In the genomic region with DNA sequence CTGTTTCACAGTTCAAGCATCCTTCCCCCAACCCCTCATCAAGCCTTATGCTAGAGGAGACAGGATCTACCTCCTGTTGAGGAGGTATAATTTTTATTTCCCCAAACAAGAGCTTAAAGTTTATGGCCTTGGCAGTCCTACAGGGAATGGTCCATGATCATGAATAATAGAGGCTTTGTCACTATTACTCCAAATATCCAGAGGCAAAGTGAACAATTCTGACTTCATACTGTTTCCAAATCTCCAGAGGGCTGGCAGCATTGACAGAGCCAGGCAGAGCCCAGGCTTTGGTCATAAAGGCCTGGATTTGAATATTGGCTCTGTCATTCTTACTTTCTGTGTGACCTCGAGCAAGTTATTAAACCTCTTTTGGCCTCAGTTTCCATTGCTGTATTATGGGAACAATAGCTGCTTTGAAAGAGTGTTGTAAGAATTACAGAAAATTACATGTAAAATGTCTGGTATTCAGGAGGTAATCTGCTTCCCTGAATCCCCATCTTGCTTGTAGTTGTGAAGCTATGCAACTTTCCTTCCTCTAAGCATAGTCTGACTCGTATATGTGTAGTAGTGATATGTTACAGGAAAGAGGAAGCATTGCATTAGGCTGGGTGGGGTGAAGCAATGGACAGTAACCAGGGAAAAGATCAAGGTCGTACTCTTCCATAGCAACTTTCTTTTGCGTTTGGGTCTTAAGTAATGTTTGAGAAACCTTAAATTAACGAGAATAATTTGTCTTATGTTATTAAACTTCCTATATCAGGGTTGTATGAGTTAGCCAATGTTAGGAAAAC, we compare ENCODE assay signal across 13 cellular contexts.
DNase-seq lines count a peak whose midpoint lies in the region; ATAC-seq and TF ChIP-seq lines count a peak whose summit lies in the region.
"Had no signal": no experiment of that assay in that cellular context is flagged by ENCODE, and none has a peak within 500 bp of the region (broad histone marks: within the 10 kb centered on the region; RNA-seq: fewer than 3 reads in every experiment).

No MANE protein-coding gene starts in this region.

- 88% methylated on average over 5 of the region's 5 CpGs for WGBS in aorta, 2 donors

- H3K36me3 ChIP-seq in left lung (peaks cover 6 to 75% of the 10 kb centered on the region in 2 donors), aorta (ENCODE audit: control insufficient read depth in 1 of 2, insufficient read depth in 2 of 2, low read length in 1 of 2) (peaks cover 10 to 21% of the 10 kb centered on the region in 2 donors), BE2C (no peaks in the 10 kb centered on the region)

- H3K4me1 ChIP-seq in left lung (peaks cover 0 to 68% of the 10 kb centered on the region in 2 donors), aorta (ENCODE audit: control insufficient read depth in 1 of 2, insufficient read depth in 2 of 2, low read length in 2 of 2) (peaks cover 0 to 3% of the 10 kb centered on the region in 2 donors), BE2C (peaks cover 3% of the 10 kb centered on the region; the same call in 1 of the 2 replicates)
- H3K4me1 ChIP-seq: BLaER1 had no signal

- TF ChIP-seq CTCF in activated B cell treated with CpG ODN at 0.5 μM for 24 hours (IDR thresholded peaks at IDR 0.05) (no peak), left lung (IDR thresholded peaks at IDR 0.05) (no peak), mesothelial cell of epicardium (IDR thresholded peaks at IDR 0.05; ENCODE audit: unreplicated experiment) (no peak), BE2C (IDR thresholded peaks at IDR 0.05; ENCODE audit: low read depth, low read length) (no peak)

- H3K4me1 Mint-ChIP-seq in stimulated activated naive CD8-positive, alpha-beta T cell treated with anti-CD3 and anti-CD28 coated beads, Interleukin-15, Interleukin-2, amounts not matched to agents 100 ng/mL and 50 ng/mL, for 24 hours (ENCODE audit: low read depth): peaks cover 20% of the 10 kb centered on the region
- peaks cover 14% of the 10 kb centered on the region for H3K4me1 Mint-ChIP-seq in activated B cell treated with CpG ODN at 0.5 μM for 24 hours
- peaks cover 12% of the 10 kb centered on the region for H3K4me1 Mint-ChIP-seq in mesothelial cell of epicardium

- no peaks in the 10 kb centered on the region for H3K27me3 Mint-ChIP-seq in stimulated activated naive CD8-positive, alpha-beta T cell treated with anti-CD3 and anti-CD28 coated beads, Interleukin-15, Interleukin-2, amounts not matched to agents 100 ng/mL and 50 ng/mL, for 24 hours
- H3K27me3 Mint-ChIP-seq in activated B cell treated with CpG ODN at 0.5 μM for 24 hours (no peaks in the 10 kb centered on the region), mesothelial cell of epicardium (ENCODE audit: low read depth) (no peaks in the 10 kb centered on the region)

- peaks cover 95% of the 10 kb centered on the region for H3K36me3 Mint-ChIP-seq in stimulated activated naive CD8-positive, alpha-beta T cell treated with anti-CD3 and anti-CD28 coated beads, Interleukin-15, Interleukin-2, amounts not matched to agents 100 ng/mL and 50 ng/mL, for 24 hours (ENCODE audit: low read depth)
- H3K36me3 Mint-ChIP-seq in activated B cell treated with CpG ODN at 0.5 μM for 24 hours (ENCODE audit: low read depth) (peaks cover 97% of the 10 kb centered on the region), mesothelial cell of epicardium (no peaks in the 10 kb centered on the region)

- intact Hi-C loops in activated B cell treated with CpG ODN at 0.5 μM for 24 hours (cut with micrococcal nuclease): no loop called here
- intact Hi-C loops in left lung (cut with DNase I): no loop called here
- intact Hi-C loops in aorta (cut with DNase I): no loop called here

- peaks cover 4% of the 10 kb centered on the region for H3K9me3 Mint-ChIP-seq in stimulated activated naive CD8-positive, alpha-beta T cell treated with anti-CD3 and anti-CD28 coated beads, Interleukin-15, Interleukin-2, amounts not matched to agents 100 ng/mL and 50 ng/mL, for 24 hours
- H3K9me3 Mint-ChIP-seq in activated B cell treated with CpG ODN at 0.5 μM for 24 hours (no peaks in the 10 kb centered on the region), mesothelial cell of epicardium (no peaks in the 10 kb centered on the region)

- DNase-seq in stimulated activated naive CD8-positive, alpha-beta T cell treated with anti-CD3 and anti-CD28 coated beads, Interleukin-15, Interleukin-2, amounts not matched to agents 100 U/mL and 50 U/mL, for 24 hours: no peak
- DNase-seq in activated B cell treated with CpG ODN at 0.5 μM for 24 hours (no peak), left lung (no peak), aorta (peak in 1 of 2 donors; percentile 56), mesothelial cell of epicardium (ENCODE audit: low spot score in 2 of 2, unreplicated experiment in 2 of 2) (no peak), BE2C (no peak)
- DNase-seq: activated CD8-positive, alpha-beta memory T cell treated with anti-CD3 and anti-CD28 coated beads, Interleukin-2, amount 50 U/mL, for 4 hours; caudate nucleus; NCI-H226; small intestine had no signal

- no peaks in the 10 kb centered on the region for H3K27me3 ChIP-seq in left lung
- no peaks in the 10 kb centered on the region for H3K27me3 ChIP-seq in aorta (ENCODE audit: control insufficient read depth in 1 of 2, insufficient read depth in 2 of 2, low read length in 1 of 2)
- H3K27me3 ChIP-seq in BE2C: no peaks in the 10 kb centered on the region
- H3K27me3 ChIP-seq: BLaER1 had no signal

- H3K4me3 ChIP-seq in left lung (no peak overlapping the region), aorta (ENCODE audit: low read length in 2 of 2) (no peak overlapping the region), BE2C (ENCODE audit: low read depth, low read length) (no peak overlapping the region)
- H3K4me3 ChIP-seq: BLaER1 had no signal

- POLR2A ChIA-PET in activated B cell treated with CpG ODN at 0.5 μM for 24 hours (lab: Charles Lee): interaction anchor here (0.6 to 0.9 kb wide), 3 partner anchors 9 to 13 kb away, joined by 3 to 11 read pairs (median 3); no protein-coding TSS in a partner anchor

- no peak for ATAC-seq in stimulated activated naive CD8-positive, alpha-beta T cell treated with anti-CD3 and anti-CD28 coated beads, Interleukin-15, Interleukin-2, amounts not matched to agents 100 U/mL and 50 U/mL, for 24 hours
- ATAC-seq in activated B cell treated with CpG ODN at 0.5 μM for 24 hours (ENCODE audit: low read depth) (no peak), left lung (peak; percentile 53), aorta (ENCODE audit: low FRiP score) (peak; percentile 63), GM21515 (IDR thresholded peaks at IDR 0.05; ENCODE audit: unreplicated experiment) (no peak)

- peak overlapping the region; percentile 16 to 92 for H3K27ac ChIP-seq in left lung
- peak overlapping the region in 1 of 2 donors; percentile 18 for H3K27ac ChIP-seq in aorta (ENCODE audit: low read depth in 1 of 2, low read length in 2 of 2)
- H3K27ac ChIP-seq: BLaER1 had no signal

- H3K9me3 ChIP-seq in left lung (no peaks in the 10 kb centered on the region), aorta (ENCODE audit: control insufficient read depth, low read length) (no peaks in the 10 kb centered on the region), BE2C (no peaks in the 10 kb centered on the region)
- H3K9me3 ChIP-seq: BLaER1 had no signal

- peak overlapping the region; percentile 32 for H3K27ac Mint-ChIP-seq in stimulated activated naive CD8-positive, alpha-beta T cell treated with anti-CD3 and anti-CD28 coated beads, Interleukin-15, Interleukin-2, amounts not matched to agents 100 ng/mL and 50 ng/mL, for 24 hours
- peak overlapping the region; percentile 19 for H3K27ac Mint-ChIP-seq in activated B cell treated with CpG ODN at 0.5 μM for 24 hours
- H3K27ac Mint-ChIP-seq in mesothelial cell of epicardium: no peak overlapping the region

- CTCF ChIA-PET in activated B cell treated with CpG ODN at 0.5 μM for 24 hours (lab: Charles Lee): no interaction called here

- H3K4me3 Mint-ChIP-seq in stimulated activated naive CD8-positive, alpha-beta T cell treated with anti-CD3 and anti-CD28 coated beads, Interleukin-15, Interleukin-2, amounts not matched to agents 100 ng/mL and 50 ng/mL, for 24 hours: no peak overlapping the region
- H3K4me3 Mint-ChIP-seq in activated B cell treated with CpG ODN at 0.5 μM for 24 hours: no peak overlapping the region
- H3K4me3 Mint-ChIP-seq in mesothelial cell of epicardium: no peak overlapping the region

Comparison
In these comparisons a context has a peak if more than half of its experiments do, and no peak if none do; other contexts are left out.
1. ATAC-seq: peak in left lung (single experiment) and aorta (single experiment); none in stimulated activated naive CD8-positive, alpha-beta T cell treated with anti-CD3 and anti-CD28 coated beads, Interleukin-15, Interleukin-2, amounts not matched to agents 100 U/mL and 50 U/mL, for 24 hours (single experiment), activated B cell treated with CpG ODN at 0.5 μM for 24 hours (single experiment) and GM21515 (single experiment).